7 cellular contexts compared by ENCODE assay signal in the genomic region with DNA sequence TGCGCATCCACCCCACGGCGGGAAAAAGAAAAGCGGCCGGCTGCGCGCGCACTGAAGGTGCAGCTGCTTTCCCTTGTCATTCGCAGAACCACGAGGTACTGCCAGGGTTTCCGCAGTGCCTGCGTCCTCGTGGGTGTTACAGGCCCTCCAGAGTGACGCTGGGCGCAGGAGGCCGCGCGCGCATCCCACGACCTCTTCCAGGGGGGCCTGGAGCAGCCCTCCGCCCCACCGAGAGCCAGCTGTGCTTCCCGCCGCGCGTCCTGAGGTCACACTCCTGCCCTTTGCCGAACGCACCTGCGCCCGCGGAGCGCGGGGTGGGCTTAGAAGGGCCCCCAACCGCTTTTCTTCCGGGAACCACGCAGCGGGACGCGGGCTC.
DNase-seq lines count a peak whose midpoint lies in the region; ATAC-seq lines count a peak whose summit lies in the region.

No MANE protein-coding gene starts in this region.

- peak overlapping the region; percentile 78 for H3K4me3 ChIP-seq in mucosa of stomach (ENCODE audit: low read length)

- H3K4me1 Mint-ChIP-seq in effector memory CD8-positive, alpha-beta T cell (ENCODE audit: low read depth in 2 of 2): peaks cover 27 to 31% of the 10 kb centered on the region in 2 donors

- DNase-seq in activated CD8-positive, alpha-beta memory T cell treated with anti-CD3 and anti-CD28 coated beads for 1 hour (ENCODE audit: extremely low read depth in 1 of 2, low read depth in 1 of 2): peak; percentile 20 to 47
- peak; percentile 47 to 66 (median 51) for DNase-seq in effector memory CD8-positive, alpha-beta T cell
- peak; percentile 27 for DNase-seq in stimulated activated CD8-positive, alpha-beta memory T cell treated with anti-CD3 and anti-CD28 coated beads, Interleukin-7, amount 100 ng/mL, for 24 hours (ENCODE audit: low read depth)
- DNase-seq in NCI-H1436 (lab: John Stamatoyannopoulos, UW): no peak

- H3K27ac Mint-ChIP-seq in effector memory CD8-positive, alpha-beta T cell: peak overlapping the region; percentile 94 to 95

- ATAC-seq in GM19351 (IDR thresholded peaks at IDR 0.05; ENCODE audit: unreplicated experiment) (peak; percentile 25), HG03432 (IDR thresholded peaks at IDR 0.05; ENCODE audit: unreplicated experiment) (peak; percentile 38)
- peak; percentile 68 for ATAC-seq in effector memory CD8-positive, alpha-beta T cell (replicated peaks)

- H3K9me3 Mint-ChIP-seq in effector memory CD8-positive, alpha-beta T cell: no peaks in the 10 kb centered on the region

- H3K9me3 ChIP-seq in mucosa of stomach (ENCODE audit: control insufficient read depth, low read length): no peaks in the 10 kb centered on the region

- H3K27me3 ChIP-seq in mucosa of stomach (ENCODE audit: control insufficient read depth, insufficient read depth, low read length): no peaks in the 10 kb centered on the region

- H3K4me3 Mint-ChIP-seq in effector memory CD8-positive, alpha-beta T cell: peak overlapping the region; percentile 82 to 83

- no peaks in the 10 kb centered on the region for H3K27me3 Mint-ChIP-seq in effector memory CD8-positive, alpha-beta T cell

- no peaks in the 10 kb centered on the region for H3K36me3 ChIP-seq in mucosa of stomach (ENCODE audit: control insufficient read depth, insufficient read depth, low read length)

- peaks cover 31% of the 10 kb centered on the region for H3K36me3 Mint-ChIP-seq in effector memory CD8-positive, alpha-beta T cell (ENCODE audit: insufficient read depth)

- peak overlapping the region; percentile 80 for H3K9ac ChIP-seq in mucosa of stomach (ENCODE audit: low read length)

- peaks cover 7% of the 10 kb centered on the region for H3K4me1 ChIP-seq in mucosa of stomach (ENCODE audit: control insufficient read depth, insufficient read depth, low read length)
